ENCODE assay signal across 9 cellular contexts in the genomic region with DNA sequence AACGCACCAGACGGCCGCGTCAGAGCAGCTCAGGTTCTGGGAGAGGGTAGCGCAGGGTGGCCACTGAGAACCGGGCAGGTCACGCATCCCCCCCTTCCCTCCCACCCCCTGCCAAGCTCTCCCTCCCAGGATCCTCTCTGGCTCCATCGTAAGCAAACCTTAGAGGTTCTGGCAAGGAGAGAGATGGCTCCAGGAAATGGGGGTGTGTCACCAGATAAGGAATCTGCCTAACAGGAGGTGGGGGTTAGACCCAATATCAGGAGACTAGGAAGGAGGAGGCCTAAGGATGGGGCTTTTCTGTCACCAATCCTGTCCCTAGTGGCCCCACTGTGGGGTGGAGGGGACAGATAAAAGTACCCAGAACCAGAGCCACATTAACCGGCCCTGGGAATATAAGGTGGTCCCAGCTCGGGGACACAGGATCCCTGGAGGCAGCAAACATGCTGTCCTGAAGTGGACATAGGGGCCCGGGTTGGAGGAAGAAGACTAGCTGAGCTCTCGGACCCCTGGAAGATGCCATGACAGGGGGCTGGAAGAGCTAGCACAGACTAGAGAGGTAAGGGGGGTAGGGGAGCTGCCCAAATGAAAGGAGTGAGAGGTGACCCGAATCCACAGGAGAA. TPM values are rescaled to one million over a fixed set of nuclear protein-coding genes. Genes with fewer than 3 reads are reported as not detected.
DNase-seq lines count a peak whose midpoint lies in the region; ATAC-seq, FAIRE-seq and TF ChIP-seq lines count a peak whose summit lies in the region.
"Had no signal": no experiment of that assay in that cellular context is flagged by ENCODE, and none has a peak within 500 bp of the region (broad histone marks: within the 10 kb centered on the region; RNA-seq: fewer than 3 reads in every experiment).

No MANE protein-coding gene starts in this region.

- no peaks in the 10 kb centered on the region for H3K9me3 Mint-ChIP-seq in mesothelial cell of epicardium

- peak overlapping the region; percentile 94 for H3K4me2 ChIP-seq in A549

- no peak for ATAC-seq in A549
- no peak for ATAC-seq in HG03139 (IDR thresholded peaks at IDR 0.05; ENCODE audit: unreplicated experiment)
- ATAC-seq in GM21529 (IDR thresholded peaks at IDR 0.05; ENCODE audit: unreplicated experiment), result no peak

- H3K4me3 ChIP-seq in A549 (peak overlapping the region; percentile 64), HUES48 (ENCODE audit: low read depth, low read length) (peak overlapping the region; percentile 75), breast epithelium (peak overlapping the region; percentile 86 to 96 (median 93))

- 74% methylated on average over 13 of the region's 13 CpGs for WGBS in A549 (ENCODE audit: missing lambda C conversion rate)

- TF ChIP-seq POLR2A in A549 (IDR thresholded peaks at IDR 0.05; ENCODE audit: low read length), result no peak
- TF ChIP-seq POLR2A in breast epithelium (IDR thresholded peaks at IDR 0.05), result no peak

- DNase-seq in A549 (ENCODE audit: low read depth in 1 of 2, low spot score in 1 of 2), result no peak
- DNase-seq in breast epithelium (ENCODE audit: low spot score in 2 of 2), result no peak
- DNase-seq in mesothelial cell of epicardium (ENCODE audit: low spot score in 2 of 2, unreplicated experiment in 2 of 2), result no peak
- DNase-seq in GM20000 (ENCODE audit: low spot score), result no peak
- DNase-seq in SW 1271 (lab: John Stamatoyannopoulos, UW), result no peak

- peaks cover 5% of the 10 kb centered on the region for H3K27me3 Mint-ChIP-seq in mesothelial cell of epicardium (ENCODE audit: low read depth)

- intact Hi-C loops in breast epithelium (cut with DNase I; ENCODE audit: low total_unique reads), result no loop called here

- H3K36me3 ChIP-seq in HUES48 (ENCODE audit: control insufficient read depth, insufficient read depth, low read length) (peaks cover 6% of the 10 kb centered on the region), breast epithelium (no peaks in the 10 kb centered on the region)

- H3K9me3 ChIP-seq in A549, result no peaks in the 10 kb centered on the region
- H3K9me3 ChIP-seq in HUES48 (ENCODE audit: control insufficient read depth, insufficient read depth, low read length), result no peaks in the 10 kb centered on the region
- no peaks in the 10 kb centered on the region for H3K9me3 ChIP-seq in breast epithelium

- peak overlapping the region; percentile 97 for H3K27ac Mint-ChIP-seq in mesothelial cell of epicardium

- CTCF ChIA-PET in A549 (lab: Yijun Ruan, JAX), result interaction anchor here (0.8 to 6.7 kb wide), 8 partner anchors 9 to 388 kb away, joined by 3 to 35 read pairs (median 5); no protein-coding TSS in a partner anchor

- peak overlapping the region; percentile 85 to 94 for H3K27ac ChIP-seq in A549
- H3K27ac ChIP-seq in HUES48 (ENCODE audit: low read depth, low read length), result no peak overlapping the region
- H3K27ac ChIP-seq in breast epithelium, result peak overlapping the region; percentile 90 to 96

- POLR2A ChIA-PET in A549 (lab: Yijun Ruan, JAX), result no interaction called here

- H3K9ac ChIP-seq in HUES48 (ENCODE audit: low read depth, low read length), result no peak overlapping the region

- no peak for TF ChIP-seq CTCF in A549 (IDR thresholded peaks at IDR 0.05)
- no peak for TF ChIP-seq CTCF in breast epithelium (IDR thresholded peaks at IDR 0.05)
- no peak for TF ChIP-seq CTCF in mesothelial cell of epicardium (IDR thresholded peaks at IDR 0.05; ENCODE audit: unreplicated experiment)
- no peak for TF ChIP-seq CTCF in GM20000 (IDR thresholded peaks at IDR 0.05; ENCODE audit: extremely low read depth, missing control alignments)

- H3K4me1 ChIP-seq in A549 (peaks cover 30% of the 10 kb centered on the region), HUES48 (ENCODE audit: control insufficient read depth, insufficient read depth, low read length) (peaks cover 11% of the 10 kb centered on the region), breast epithelium (peaks cover 0 to 18% of the 10 kb centered on the region in 2 donors)

- H3K36me3 Mint-ChIP-seq in mesothelial cell of epicardium, result peaks cover 2% of the 10 kb centered on the region

- peak overlapping the region; percentile 85 for H3K4me3 Mint-ChIP-seq in mesothelial cell of epicardium

- H3K4me1 Mint-ChIP-seq in mesothelial cell of epicardium, result peaks cover 35% of the 10 kb centered on the region

- H3K27me3 ChIP-seq in HUES48 (ENCODE audit: control insufficient read depth, insufficient read depth, low read length), result no peaks in the 10 kb centered on the region
- no peaks in the 10 kb centered on the region for H3K27me3 ChIP-seq in breast epithelium

- FAIRE-seq in A549 (lab: Jason Lieb, UNC), result no peak

- TF ChIP-seq EP300 in A549 (IDR thresholded peaks at IDR 0.05), result no peak

- TF ChIP-seq RAD21 in A549 (conservative IDR thresholded peaks at IDR 0.05 in 1 of 2, IDR thresholded peaks at IDR 0.05 in 1 of 2), result no peak

TF ChIP-seq in A549, 52 proteins besides CTCF, POLR2A, EP300 and RAD21:
- no peak for TF ChIP-seq CHD2 (IDR thresholded peaks at IDR 0.05; ENCODE audit: low read length, partially characterized antibody)
- TF ChIP-seq, protein P1, sequence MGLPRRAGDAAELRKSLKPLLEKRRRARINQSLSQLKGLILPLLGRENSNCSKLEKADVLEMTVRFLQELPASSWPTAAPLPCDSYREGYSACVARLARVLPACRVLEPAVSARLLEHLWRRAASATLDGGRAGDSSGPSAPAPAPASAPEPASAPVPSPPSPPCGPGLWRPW (IDR thresholded peaks at IDR 0.05), result no peak
- no peak for TF ChIP-seq PBX3 (IDR thresholded peaks at IDR 0.05)
TF ChIP-seq in A549: peak in this region for 0.

RNA-seq across cellular contexts. Expression of gene PPP1R12C, which starts 1.9 kb away (rescaled TPM):
- polyA plus RNA-seq in A549 (2011; rRNA removed) (18.0 and 22.0 TPM in 2 replicates), A549 (2017; fragmentation: RNase III; extraction: RNeasy Plus Mini Kit Qiagen cat#74134 plus additional on column Dnase treatment) (62.1 to 70.3 TPM (median 70.2 TPM) in 3 replicates)
- 64.3 and 73.9 TPM in 2 replicates for polyA plus RNA-seq in A549 (2012; cell fraction: cytosol; rRNA removed)
- 423 and 463 TPM in 2 replicates for polyA plus RNA-seq in A549 (2012; cell fraction: nucleus; rRNA removed)
- 19.0 and 20.4 TPM in 2 replicates for polyA minus RNA-seq in A549 (2011; rRNA and poly(A)+ RNA removed)
- total RNA-seq in breast epithelium (100 to 1,000 TPM in 1 of 3 donors, 10 to 100 TPM in 2; 68.3 to 148 (median 91.7) TPM), mesothelial cell of epicardium (100 to 111 TPM (median 109 TPM) in 3 replicates)

RNA-seq across cellular contexts. Expression of gene TNNT1, which starts 33.5 kb away (rescaled TPM):
- 73.0 and 140 TPM in 2 replicates for polyA plus RNA-seq in A549 (2011; rRNA removed)
- polyA plus RNA-seq in A549 (2012; cell fraction: cytosol; rRNA removed), result 109 and 136 TPM in 2 replicates
- polyA plus RNA-seq in A549 (2012; cell fraction: nucleus; rRNA removed), result 47.2 and 53.6 TPM in 2 replicates
- polyA plus RNA-seq in A549 (2017; fragmentation: RNase III; extraction: RNeasy Plus Mini Kit Qiagen cat#74134 plus additional on column Dnase treatment), result 118 to 155 TPM (median 155 TPM) in 3 replicates
- 18.7 and 22.6 TPM in 2 replicates for polyA minus RNA-seq in A549 (2011; rRNA and poly(A)+ RNA removed)
- total RNA-seq in breast epithelium, result 1 to 10 TPM in 2 of 3 donors, not detected in 1; 3.7 to 7.2 TPM
- 47.5 to 57.5 TPM (median 48.9 TPM) in 3 replicates for total RNA-seq in mesothelial cell of epicardium
- total RNA-seq: lung microvascular endothelial cell had no signal

RNA-seq across cellular contexts. Expression of gene EPS8L1, which starts 39.9 kb away (rescaled TPM):
- polyA plus RNA-seq in A549 (2011; rRNA removed) (3.8 and 5.3 TPM in 2 replicates), A549 (2017; fragmentation: RNase III; extraction: RNeasy Plus Mini Kit Qiagen cat#74134 plus additional on column Dnase treatment) (3.5 to 3.8 TPM (median 3.7 TPM) in 3 replicates)
- 4.5 and 6.0 TPM in 2 replicates for polyA plus RNA-seq in A549 (2012; cell fraction: cytosol; rRNA removed)
- polyA plus RNA-seq in A549 (2012; cell fraction: nucleus; rRNA removed), result 12.4 and 13.7 TPM in 2 replicates
- 2.4 and 3.8 TPM in 2 replicates for polyA minus RNA-seq in A549 (2011; rRNA and poly(A)+ RNA removed)
- total RNA-seq in breast epithelium (10 to 100 TPM in 2 of 3 donors, 1 to 10 TPM in 1; 2.4 to 51.1 (median 50.1) TPM), mesothelial cell of epicardium (375 to 425 TPM (median 396 TPM) in 3 replicates)

RNA-seq across cellular contexts. Expression of gene TNNI3, which starts 42.0 kb away (rescaled TPM):
- polyA plus RNA-seq in A549 (2011; rRNA removed) (4.0 and 7.8 TPM in 2 replicates), A549 (2017; fragmentation: RNase III; extraction: RNeasy Plus Mini Kit Qiagen cat#74134 plus additional on column Dnase treatment) (6.2 to 7.2 TPM (median 6.5 TPM) in 3 replicates)
- polyA plus RNA-seq in A549 (2012; cell fraction: cytosol; rRNA removed), result 9.2 and 10.6 TPM in 2 replicates
- polyA plus RNA-seq in A549 (2012; cell fraction: nucleus; rRNA removed), result 6.0 and 6.9 TPM in 2 replicates
- polyA minus RNA-seq in A549 (2011; rRNA and poly(A)+ RNA removed), result 0.63 and 1.4 TPM in 2 replicates
- total RNA-seq in breast epithelium (1 to 10 TPM in 1 of 3 donors, not detected in 2; 2.6 TPM), mesothelial cell of epicardium (6.3 to 9.1 TPM (median 8.9 TPM) in 3 replicates)
- total RNA-seq: lung microvascular endothelial cell had no signal

RNA-seq across cellular contexts. Expression of gene DNAAF3, which starts 50.9 kb away (rescaled TPM):
- polyA plus RNA-seq in A549 (2011; rRNA removed), result 3.1 and 4.0 TPM in 2 replicates
- 4.2 and 4.7 TPM in 2 replicates for polyA plus RNA-seq in A549 (2012; cell fraction: cytosol; rRNA removed)
- 21.3 and 24.1 TPM in 2 replicates for polyA plus RNA-seq in A549 (2012; cell fraction: nucleus; rRNA removed)
- polyA plus RNA-seq in A549 (2017; fragmentation: RNase III; extraction: RNeasy Plus Mini Kit Qiagen cat#74134 plus additional on column Dnase treatment), result 3.7 to 5.4 TPM (median 5.3 TPM) in 3 replicates
- polyA minus RNA-seq in A549 (2011; rRNA and poly(A)+ RNA removed), result 2.8 and 3.4 TPM in 2 replicates
- total RNA-seq in breast epithelium, result 1 to 10 TPM in 2 of 3 donors, not detected in 1; 4.7 to 4.9 TPM
- 2.9 to 4.4 TPM (median 3.3 TPM) in 3 replicates for total RNA-seq in mesothelial cell of epicardium
